Comparison of ENCODE assay signal across 1 cellular context in genomic region chr20:31595380-31595653, GRCh38.
TF ChIP-seq lines count a peak whose summit lies in the region.

No MANE protein-coding gene starts in this region.

TF ChIP-seq in HepG2, 621 proteins besides CTCF, POLR2A, EP300 and RAD21 (continued from another document):
- TF ChIP-seq ZNF788 (CRISPR knock-in tag; IDR thresholded peaks at IDR 0.05; ENCODE audit: borderline replicate concordance) (0 out of 2 replicates have a peak, but pooled peaks have one; percentile 15), ZNF44 (CRISPR knock-in tag; IDR thresholded peaks at IDR 0.05) (no peak), ZNF598 (CRISPR knock-in tag; IDR thresholded peaks at IDR 0.05; ENCODE audit: borderline replicate concordance) (no peak)
